11 cellular contexts compared by ENCODE assay signal in the genomic region with DNA sequence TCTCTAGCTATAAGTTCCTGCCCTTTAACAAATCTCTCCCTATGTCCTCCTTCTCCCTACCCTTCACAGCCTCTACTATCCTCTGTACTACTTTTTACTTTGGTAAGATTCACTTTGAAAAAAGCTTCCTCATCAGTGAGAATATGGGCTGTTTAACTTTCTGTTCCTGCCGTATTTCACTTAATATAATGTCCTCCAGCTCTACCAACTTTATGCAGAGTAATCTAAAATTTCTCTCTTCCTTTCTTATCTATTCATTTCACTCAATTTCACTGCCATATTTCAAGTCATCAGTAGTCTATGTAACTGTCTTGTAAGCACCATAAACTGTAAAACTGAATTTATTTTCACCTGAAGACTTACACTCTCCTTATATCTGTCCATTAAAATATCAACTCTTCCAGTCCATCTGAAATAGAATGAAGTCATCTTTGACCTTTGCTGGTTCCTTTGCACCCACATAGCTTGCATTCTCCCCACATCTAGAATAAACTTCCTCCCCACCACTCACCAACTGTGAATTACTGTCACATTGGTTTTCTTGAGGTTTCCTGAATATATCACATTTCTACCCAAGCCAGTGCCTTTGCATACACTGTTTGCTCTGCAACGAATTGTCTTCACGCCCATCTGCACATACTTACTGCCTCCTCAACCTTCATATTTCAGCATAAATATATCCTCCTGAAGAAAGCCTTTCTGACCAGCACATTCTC. TPM values are rescaled to one million over a fixed set of nuclear protein-coding genes. Genes with fewer than 3 reads are reported as not detected.
A peak's percentile ranks its signal among the peaks of the same experiment; 100 is the strongest.
DNase-seq lines count a peak whose midpoint lies in the region; ATAC-seq and TF ChIP-seq lines count a peak whose summit lies in the region.
"Had no signal": no experiment of that assay in that cellular context is flagged by ENCODE, and none has a peak within 500 bp of the region (broad histone marks: within the 10 kb centered on the region; RNA-seq: fewer than 3 reads in every experiment).

No MANE protein-coding gene starts in this region.

- no peaks in the 10 kb centered on the region for H3K4me1 ChIP-seq in GM23338 (ENCODE audit: insufficient read depth)

- POLR2A ChIA-PET in T-cell (lab: Charles Lee) = interaction anchor here in 1 of 2 donors (0.5 to 0.6 kb wide), 2 partner anchors 55 to 63 kb away, joined by 3 to 4 read pairs; a partner anchor contains a TSS

- H3K9me3 Mint-ChIP-seq in T-cell = no peaks in the 10 kb centered on the region
- H3K9me3 Mint-ChIP-seq in stimulated activated naive CD8-positive, alpha-beta T cell treated with anti-CD3 and anti-CD28 coated beads, Interleukin-15, Interleukin-2, amounts not matched to agents 100 ng/mL and 50 ng/mL, for 24 hours = no peaks in the 10 kb centered on the region
- no peaks in the 10 kb centered on the region for H3K9me3 Mint-ChIP-seq in GM23338

- H3K4me3 Mint-ChIP-seq in T-cell (peak overlapping the region in 1 of 3 donors; percentile 2), GM23338 (no peak overlapping the region)
- peak overlapping the region; percentile 25 for H3K4me3 Mint-ChIP-seq in stimulated activated naive CD8-positive, alpha-beta T cell treated with anti-CD3 and anti-CD28 coated beads, Interleukin-15, Interleukin-2, amounts not matched to agents 100 ng/mL and 50 ng/mL, for 24 hours

- TF ChIP-seq CTCF in GM23338 (conservative IDR thresholded peaks at IDR 0.05; ENCODE audit: low read depth in 2 of 2) = no peak

- no peaks in the 10 kb centered on the region for H4K20me1 ChIP-seq in GM23338 (replicated peaks; ENCODE audit: insufficient read depth)

- H3K79me2 ChIP-seq in GM23338 (replicated peaks; ENCODE audit: insufficient read depth) = no peaks in the 10 kb centered on the region
- H3K79me2 ChIP-seq: hepatocyte had no signal

- no peaks in the 10 kb centered on the region for H3K27me3 Mint-ChIP-seq in T-cell
- H3K27me3 Mint-ChIP-seq in stimulated activated naive CD8-positive, alpha-beta T cell treated with anti-CD3 and anti-CD28 coated beads, Interleukin-15, Interleukin-2, amounts not matched to agents 100 ng/mL and 50 ng/mL, for 24 hours = no peaks in the 10 kb centered on the region
- peaks cover 1% of the 10 kb centered on the region for H3K27me3 Mint-ChIP-seq in GM23338 (ENCODE audit: insufficient read depth, low read depth, poor library complexity)

- H3K27me3 ChIP-seq in GM23338 (ENCODE audit: insufficient read depth) = no peaks in the 10 kb centered on the region
- H3K27me3 ChIP-seq: hepatocyte had no signal

- no peak overlapping the region for H2AFZ ChIP-seq in GM23338
- H2AFZ ChIP-seq: hepatocyte had no signal

- H3K36me3 ChIP-seq in GM23338 (ENCODE audit: insufficient read depth) = no peaks in the 10 kb centered on the region

- H3K27ac Mint-ChIP-seq in T-cell = peak overlapping the region; percentile 74 to 75
- H3K27ac Mint-ChIP-seq in stimulated activated naive CD8-positive, alpha-beta T cell treated with anti-CD3 and anti-CD28 coated beads, Interleukin-15, Interleukin-2, amounts not matched to agents 100 ng/mL and 50 ng/mL, for 24 hours = peak overlapping the region; percentile 64
- H3K27ac Mint-ChIP-seq in GM23338 = no peak overlapping the region

- H3K4me1 Mint-ChIP-seq in T-cell (peaks cover 23 to 40% (median 38%) of the 10 kb centered on the region in 3 donors), GM23338 (no peaks in the 10 kb centered on the region)
- H3K4me1 Mint-ChIP-seq in stimulated activated naive CD8-positive, alpha-beta T cell treated with anti-CD3 and anti-CD28 coated beads, Interleukin-15, Interleukin-2, amounts not matched to agents 100 ng/mL and 50 ng/mL, for 24 hours (ENCODE audit: low read depth) = peaks cover 26% of the 10 kb centered on the region

- H3K36me3 Mint-ChIP-seq in T-cell (peaks cover 25% of the 10 kb centered on the region), GM23338 (ENCODE audit: low read depth) (no peaks in the 10 kb centered on the region)
- H3K36me3 Mint-ChIP-seq in stimulated activated naive CD8-positive, alpha-beta T cell treated with anti-CD3 and anti-CD28 coated beads, Interleukin-15, Interleukin-2, amounts not matched to agents 100 ng/mL and 50 ng/mL, for 24 hours (ENCODE audit: low read depth) = peaks cover 23% of the 10 kb centered on the region

- no peaks in the 10 kb centered on the region for H3K9me2 ChIP-seq in GM23338 (ENCODE audit: insufficient read depth)

- DNase-seq in activated gamma-delta T cell treated with Interleukin-2 at 50 U/mL for 16 hours = peak; percentile 20
- DNase-seq in activated gamma-delta T cell (lab: John Stamatoyannopoulos, UW) = no peak
- peak in 8 of 34 experiments; percentile 4 to 17 (median 8) for DNase-seq in T-cell
- no peak for DNase-seq in NCI-H2029 (lab: John Stamatoyannopoulos, UW)
- no peak for DNase-seq in occipital lobe (lab: John Stamatoyannopoulos, UW)
- DNase-seq in GM23338 (ENCODE audit: low spot score) = no peak

- H3K27ac ChIP-seq in GM23338 (ENCODE audit: low read depth) = no peak overlapping the region
- H3K27ac ChIP-seq: hepatocyte, HL-60, skin epidermis had no signal

- H3F3A ChIP-seq in GM23338 (replicated peaks; ENCODE audit: low read depth) = no peaks in the 10 kb centered on the region

- no peak overlapping the region for H3K4me2 ChIP-seq in GM23338
- H3K4me2 ChIP-seq: hepatocyte had no signal

- H3K4me3 ChIP-seq in GM23338 = no peak overlapping the region
- H3K4me3 ChIP-seq: hepatocyte, skin epidermis had no signal

- ATAC-seq in HG02938 (IDR thresholded peaks at IDR 0.05; ENCODE audit: unreplicated experiment) (peak; percentile 70), T-cell (replicated peaks in 1 of 4) (peak; percentile 52 to 92 (median 80)), GM23338 (no peak)

- CTCF ChIA-PET in T-cell (lab: Charles Lee) = interaction anchor here (0.6 to 1.3 kb wide), 4 partner anchors 19 to 209 kb away, joined by 3 to 4 read pairs (median 3); no protein-coding TSS in a partner anchor

TF ChIP-seq in GM23338, 12 proteins besides CTCF, POLR2A, EP300 and RAD21 (continues in another document):
- TF ChIP-seq CREB1 (CRISPR knock-in tag; IDR thresholded peaks at IDR 0.05; ENCODE audit: low read depth) (no peak), EZH2phosphoT487 (IDR thresholded peaks at IDR 0.05; ENCODE audit: unreplicated experiment) (no peak), STAT1 (IDR thresholded peaks at IDR 0.05; ENCODE audit: unreplicated experiment) (no peak), POLR2AphosphoS5 (IDR thresholded peaks at IDR 0.05; ENCODE audit: low read depth) (no peak), EZH2 (IDR thresholded peaks at IDR 0.05; ENCODE audit: low read depth, unreplicated experiment) (no peak), ZNF114 (CRISPR knock-in tag; IDR thresholded peaks at IDR 0.05) (no peak), JUNB (IDR thresholded peaks at IDR 0.05; ENCODE audit: unreplicated experiment) (no peak), ZNF331 (CRISPR knock-in tag; IDR thresholded peaks at IDR 0.05; ENCODE audit: low read depth) (no peak)
- TF ChIP-seq, protein P1, sequence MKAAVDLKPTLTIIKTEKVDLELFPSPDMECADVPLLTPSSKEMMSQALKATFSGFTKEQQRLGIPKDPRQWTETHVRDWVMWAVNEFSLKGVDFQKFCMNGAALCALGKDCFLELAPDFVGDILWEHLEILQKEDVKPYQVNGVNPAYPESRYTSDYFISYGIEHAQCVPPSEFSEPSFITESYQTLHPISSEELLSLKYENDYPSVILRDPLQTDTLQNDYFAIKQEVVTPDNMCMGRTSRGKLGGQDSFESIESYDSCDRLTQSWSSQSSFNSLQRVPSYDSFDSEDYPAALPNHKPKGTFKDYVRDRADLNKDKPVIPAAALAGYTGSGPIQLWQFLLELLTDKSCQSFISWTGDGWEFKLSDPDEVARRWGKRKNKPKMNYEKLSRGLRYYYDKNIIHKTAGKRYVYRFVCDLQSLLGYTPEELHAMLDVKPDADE (IDR thresholded peaks at IDR 0.05) = no peak
- TF ChIP-seq, protein P2, sequence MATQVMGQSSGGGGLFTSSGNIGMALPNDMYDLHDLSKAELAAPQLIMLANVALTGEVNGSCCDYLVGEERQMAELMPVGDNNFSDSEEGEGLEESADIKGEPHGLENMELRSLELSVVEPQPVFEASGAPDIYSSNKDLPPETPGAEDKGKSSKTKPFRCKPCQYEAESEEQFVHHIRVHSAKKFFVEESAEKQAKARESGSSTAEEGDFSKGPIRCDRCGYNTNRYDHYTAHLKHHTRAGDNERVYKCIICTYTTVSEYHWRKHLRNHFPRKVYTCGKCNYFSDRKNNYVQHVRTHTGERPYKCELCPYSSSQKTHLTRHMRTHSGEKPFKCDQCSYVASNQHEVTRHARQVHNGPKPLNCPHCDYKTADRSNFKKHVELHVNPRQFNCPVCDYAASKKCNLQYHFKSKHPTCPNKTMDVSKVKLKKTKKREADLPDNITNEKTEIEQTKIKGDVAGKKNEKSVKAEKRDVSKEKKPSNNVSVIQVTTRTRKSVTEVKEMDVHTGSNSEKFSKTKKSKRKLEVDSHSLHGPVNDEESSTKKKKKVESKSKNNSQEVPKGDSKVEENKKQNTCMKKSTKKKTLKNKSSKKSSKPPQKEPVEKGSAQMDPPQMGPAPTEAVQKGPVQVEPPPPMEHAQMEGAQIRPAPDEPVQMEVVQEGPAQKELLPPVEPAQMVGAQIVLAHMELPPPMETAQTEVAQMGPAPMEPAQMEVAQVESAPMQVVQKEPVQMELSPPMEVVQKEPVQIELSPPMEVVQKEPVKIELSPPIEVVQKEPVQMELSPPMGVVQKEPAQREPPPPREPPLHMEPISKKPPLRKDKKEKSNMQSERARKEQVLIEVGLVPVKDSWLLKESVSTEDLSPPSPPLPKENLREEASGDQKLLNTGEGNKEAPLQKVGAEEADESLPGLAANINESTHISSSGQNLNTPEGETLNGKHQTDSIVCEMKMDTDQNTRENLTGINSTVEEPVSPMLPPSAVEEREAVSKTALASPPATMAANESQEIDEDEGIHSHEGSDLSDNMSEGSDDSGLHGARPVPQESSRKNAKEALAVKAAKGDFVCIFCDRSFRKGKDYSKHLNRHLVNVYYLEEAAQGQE (IDR thresholded peaks at IDR 0.05; ENCODE audit: unreplicated experiment) = no peak

RNA-seq across cellular contexts. Expression of a gene that starts 54.6 kb away (rescaled TPM):
- total RNA-seq in T-cell = 10 to 100 TPM; 41.2 to 94.3 (median 61.0) TPM
- total RNA-seq in occipital lobe = 91.2 TPM
- 0.39 and 4.8 TPM in 2 replicates for total RNA-seq in GM23338 (2014; rRNA removed; shearing (Covaris generic))
- polyA plus RNA-seq in GM23338 (2016; fragmentation: Nextera tagmentation; extraction: Ambion mirVana) = 0.21 and 0.92 TPM in 2 replicates
